In genomic region chr5:178006181-178007132, GRCh38 we compare ENCODE assay signal across 11 cellular contexts. TPM values are rescaled to one million over a fixed set of nuclear protein-coding genes. Genes with fewer than 3 reads are reported as not detected.
DNase-seq lines count a peak whose midpoint lies in the region; ATAC-seq and TF ChIP-seq lines count a peak whose summit lies in the region.
"Not testable (repeated sequence)": the region's sequence is repeated elsewhere in the genome, so short reads cannot be mapped to it uniquely, and the experiment has no call there.
"Had no signal": no experiment of that assay in that cellular context is flagged by ENCODE, and none has a peak within 500 bp of the region (broad histone marks: within the 10 kb centered on the region; RNA-seq: fewer than 3 reads in every experiment).

No MANE protein-coding gene starts in this region.

- not testable (repeated sequence) for H3K4me1 Mint-ChIP-seq in CD14-positive monocyte

- not testable (repeated sequence) for H3K79me2 ChIP-seq in hepatocyte

- not testable (repeated sequence) for H3K4me1 ChIP-seq in hepatocyte (ENCODE audit: insufficient read depth)

- H3K27ac ChIP-seq in hepatocyte: not testable (repeated sequence)

- not testable (repeated sequence) for H3K36me3 ChIP-seq in hepatocyte (replicated peaks; ENCODE audit: insufficient read depth, low read depth)

- not testable (repeated sequence) for H2AFZ ChIP-seq in hepatocyte

- H3K27me3 Mint-ChIP-seq in CD14-positive monocyte (ENCODE audit: low read depth in 3 of 3): peaks cover 33 to 45% (median 43%) of the 10 kb centered on the region in 3 donors

- not testable (repeated sequence) for TF ChIP-seq CTCF in CD14-positive monocyte (IDR thresholded peaks at IDR 0.05); hepatocyte (IDR thresholded peaks at IDR 0.05; ENCODE audit: poor library complexity)

- not testable (repeated sequence) for DNase-seq in CD14-positive monocyte (ENCODE audit: low spot score); hepatocyte (ENCODE audit: low spot score)
- DNase-seq in activated CD4-positive, alpha-beta T cell treated with anti-CD3 and anti-CD28 coated beads for 1 hour: peak; percentile 23
- DNase-seq in activated T-helper 1 cell treated with Interleukin-2 at 50 U/mL for 16 hours (ENCODE audit: low read depth) (peak; percentile 56), retina (peak; percentile 36)
- DNase-seq in central memory CD4-positive, alpha-beta T cell: peak; percentile 59
- DNase-seq in stimulated activated CD8-positive, alpha-beta memory T cell treated with anti-CD3 and anti-CD28 coated beads, Interleukin-4, amount 100 ng/mL, for 48 hours: peak; percentile 70

- peak; percentile 65 for ATAC-seq in HG02938 (IDR thresholded peaks at IDR 0.05; ENCODE audit: unreplicated experiment)

- H3K9me3 Mint-ChIP-seq in CD14-positive monocyte: not testable (repeated sequence)

- H3K9me2 ChIP-seq in hepatocyte (replicated peaks; ENCODE audit: insufficient read depth): not testable (repeated sequence)

- H3K4me3 Mint-ChIP-seq in CD14-positive monocyte: peak overlapping the region; percentile 56 to 73

- peak overlapping the region; percentile 70 for H3K4me2 ChIP-seq in hepatocyte

- WGBS in hepatocyte (ENCODE audit: low lambda C conversion rate, missing lambda C conversion rate): 50% methylated on average over 13 of the region's 77 CpGs

- intact Hi-C loops in CD14-positive monocyte (cut with micrococcal nuclease): not testable (repeated sequence)

- H3K27me3 ChIP-seq in hepatocyte: not testable (repeated sequence)

- H3K9me3 ChIP-seq in hepatocyte (ENCODE audit: low read depth): not testable (repeated sequence)

- H3K4me3 ChIP-seq in hepatocyte: not testable (repeated sequence)

- H4K20me1 ChIP-seq in hepatocyte (ENCODE audit: insufficient read depth, poor library complexity, severe bottlenecking): not testable (repeated sequence)

- H3K36me3 Mint-ChIP-seq in CD14-positive monocyte: not testable (repeated sequence)

- not testable (repeated sequence) for H3K27ac Mint-ChIP-seq in CD14-positive monocyte

RNA-seq across cellular contexts. Expression of gene PROP1, which starts 10.4 kb away (rescaled TPM):
- polyA plus RNA-seq in CD14-positive monocyte (not detected), hepatocyte (0.10 TPM in 1 of 2 replicates, not detected in the other)
- total RNA-seq in hepatocyte: not detected in 2 replicates
- total RNA-seq: GM12878, kidney epithelial cell, Peyer's patch had no signal
- polyA plus RNA-seq: GM12878 had no signal
